In the genomic region with DNA sequence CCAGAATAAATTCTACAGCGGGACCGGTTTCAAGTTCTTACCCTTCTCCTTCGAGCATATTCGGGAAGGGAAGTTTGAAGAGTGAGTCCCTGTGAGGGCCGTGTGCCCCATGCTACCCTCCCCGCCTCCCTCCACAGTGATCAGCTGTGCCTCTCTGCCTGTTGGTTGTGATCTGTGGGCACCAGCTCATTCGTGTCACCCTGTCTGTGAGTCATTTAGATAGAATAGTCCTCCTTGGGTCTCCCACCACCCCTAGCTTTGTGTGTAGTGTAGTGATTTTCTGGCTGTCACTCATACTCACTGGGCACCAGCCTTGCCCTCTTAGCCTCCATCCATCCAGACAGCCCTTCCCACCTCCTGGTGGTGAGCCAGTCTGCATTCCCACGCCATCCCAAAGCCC, we compare ENCODE assay signal across 10 cellular contexts. TPM values are rescaled to one million over a fixed set of nuclear protein-coding genes. Genes with fewer than 3 reads are reported as not detected.
DNase-seq lines count a peak whose midpoint lies in the region; ATAC-seq and TF ChIP-seq lines count a peak whose summit lies in the region.
"Had no signal": no experiment of that assay in that cellular context is flagged by ENCODE, and none has a peak within 500 bp of the region (broad histone marks: within the 10 kb centered on the region; RNA-seq: fewer than 3 reads in every experiment).

No MANE protein-coding gene starts in this region.

- H3K4me1 Mint-ChIP-seq in GM23338 (peaks cover 44% of the 10 kb centered on the region), immature natural killer cell (peaks cover 7 to 14% of the 10 kb centered on the region in 2 donors)

- no peak overlapping the region for H2AFZ ChIP-seq in GM23338

- DNase-seq in GM23338 (ENCODE audit: low spot score) (no peak), ascending aorta (ENCODE audit: low spot score in 2 of 2) (no peak), left lung (no peak), spleen (peak; percentile 18), left lobe of liver (ENCODE audit: low spot score) (no peak), immature natural killer cell (no peak)
- DNase-seq in activated CD8-positive, alpha-beta memory T cell treated with anti-CD3 and anti-CD28 coated beads for 24 hours, result no peak

- no peaks in the 10 kb centered on the region for H3K9me2 ChIP-seq in GM23338 (ENCODE audit: insufficient read depth)

- H3K4me3 ChIP-seq in GM23338 (no peak overlapping the region), ascending aorta (peak overlapping the region in 1 of 2 donors; percentile 3), left lung (no peak overlapping the region), spleen (no peak overlapping the region)
- H3K4me3 ChIP-seq: HAP-1 had no signal

- no peak for TF ChIP-seq POLR2A in spleen (IDR thresholded peaks at IDR 0.05)

- intact Hi-C loops in ascending aorta (cut with DNase I) (loop anchor here (2.0 kb wide), 1 partner anchor 62 kb away; a partner anchor contains a TSS), left lung (cut with DNase I) (no loop called here), spleen (cut with DNase I; ENCODE audit: low total_unique reads) (no loop called here)

- H3K9me3 ChIP-seq in ascending aorta (no peaks in the 10 kb centered on the region), left lung (no peaks in the 10 kb centered on the region), spleen (no peaks in the 10 kb centered on the region)
- H3K9me3 ChIP-seq: HAP-1 had no signal

- H3K27me3 Mint-ChIP-seq in GM23338 (ENCODE audit: insufficient read depth, low read depth, poor library complexity) (peaks cover 26% of the 10 kb centered on the region), immature natural killer cell (ENCODE audit: low read depth in 3 of 3) (peaks cover 2 to 13% (median 8%) of the 10 kb centered on the region in 3 donors)

- H3K27ac Mint-ChIP-seq in GM23338 (no peak overlapping the region), immature natural killer cell (no peak overlapping the region)
- H3K27ac Mint-ChIP-seq: activated naive CD4-positive, alpha-beta T cell treated with anti-CD3 and anti-CD28 coated beads for 36 hours had no signal

- H3K36me3 ChIP-seq in GM23338 (ENCODE audit: insufficient read depth) (no peaks in the 10 kb centered on the region), ascending aorta (peaks cover 0 to 11% of the 10 kb centered on the region in 2 donors), left lung (peaks cover 0 to 42% of the 10 kb centered on the region in 2 donors), spleen (peaks cover 0 to 43% (median 17%) of the 10 kb centered on the region in 6 donors)

- H3K9me3 Mint-ChIP-seq in GM23338, result no peaks in the 10 kb centered on the region
- no peaks in the 10 kb centered on the region for H3K9me3 Mint-ChIP-seq in immature natural killer cell
- H3K9me3 Mint-ChIP-seq: activated naive CD4-positive, alpha-beta T cell treated with anti-CD3 and anti-CD28 coated beads for 36 hours had no signal

- TF ChIP-seq CTCF in GM23338 (conservative IDR thresholded peaks at IDR 0.05; ENCODE audit: low read depth in 2 of 2) (no peak), ascending aorta (IDR thresholded peaks at IDR 0.05) (no peak), left lung (IDR thresholded peaks at IDR 0.05) (no peak), spleen (IDR thresholded peaks at IDR 0.05 in 8 of 11, conservative IDR thresholded peaks at IDR 0.05 in 3 of 11) (no peak)

- H3K79me2 ChIP-seq in GM23338 (replicated peaks; ENCODE audit: insufficient read depth), result no peaks in the 10 kb centered on the region

- ATAC-seq in GM23338, result no peak
- ATAC-seq in left lung, result no peak
- no peak for ATAC-seq in left lobe of liver
- ATAC-seq in HG03439 (IDR thresholded peaks at IDR 0.05; ENCODE audit: unreplicated experiment), result no peak

- H3K4me1 ChIP-seq in GM23338 (ENCODE audit: insufficient read depth) (peaks cover 23% of the 10 kb centered on the region), ascending aorta (peaks cover 65 to 91% of the 10 kb centered on the region in 2 donors), left lung (peaks cover 57 to 70% of the 10 kb centered on the region in 2 donors), spleen (peaks cover 36 to 95% (median 69%) of the 10 kb centered on the region in 6 donors)

- peaks cover 15% of the 10 kb centered on the region for H3F3A ChIP-seq in GM23338 (replicated peaks; ENCODE audit: low read depth)

- H3K27me3 ChIP-seq in GM23338 (ENCODE audit: insufficient read depth) (no peaks in the 10 kb centered on the region), ascending aorta (no peaks in the 10 kb centered on the region), left lung (no peaks in the 10 kb centered on the region), spleen (replicated peaks in 1 of 7) (no peaks in the 10 kb centered on the region)

- peaks cover 14% of the 10 kb centered on the region for H4K20me1 ChIP-seq in GM23338 (replicated peaks; ENCODE audit: insufficient read depth)

- H3K36me3 Mint-ChIP-seq in GM23338 (ENCODE audit: low read depth), result peaks cover 26% of the 10 kb centered on the region
- H3K36me3 Mint-ChIP-seq in immature natural killer cell, result peaks cover 0 to 5% (median 0%) of the 10 kb centered on the region in 3 donors

- WGBS in spleen, 5 donors, result 58 to 78% (median 64%) methylated on average over 8 of the region's 8 CpGs

- no peak overlapping the region for H3K4me2 ChIP-seq in GM23338

- peak overlapping the region; percentile 5; the same call in 1 of the 3 replicates for H3K4me3 Mint-ChIP-seq in GM23338
- H3K4me3 Mint-ChIP-seq in immature natural killer cell, result no peak overlapping the region
- H3K4me3 Mint-ChIP-seq: activated naive CD4-positive, alpha-beta T cell treated with anti-CD3 and anti-CD28 coated beads for 36 hours had no signal

- H3K27ac ChIP-seq in GM23338 (ENCODE audit: low read depth) (no peak overlapping the region), ascending aorta (peak overlapping the region; percentile 96 to 97), left lung (peak overlapping the region; percentile 83 to 93), spleen (peak overlapping the region; percentile 53 to 91 (median 85))

TF ChIP-seq in GM23338, 12 proteins besides CTCF, POLR2A, EP300 and RAD21 (continues in another document):
- no peak for TF ChIP-seq STAT1 (IDR thresholded peaks at IDR 0.05; ENCODE audit: unreplicated experiment)
- no peak for TF ChIP-seq ZNF114 (CRISPR knock-in tag; IDR thresholded peaks at IDR 0.05)
- TF ChIP-seq EZH2 (IDR thresholded peaks at IDR 0.05; ENCODE audit: low read depth, unreplicated experiment), result no peak
- no peak for TF ChIP-seq ZNF331 (CRISPR knock-in tag; IDR thresholded peaks at IDR 0.05; ENCODE audit: low read depth)
- no peak for TF ChIP-seq CREB1 (CRISPR knock-in tag; IDR thresholded peaks at IDR 0.05; ENCODE audit: low read depth)
- no peak for TF ChIP-seq POLR2AphosphoS5 (IDR thresholded peaks at IDR 0.05; ENCODE audit: low read depth)
- no peak for TF ChIP-seq NANOG (IDR thresholded peaks at IDR 0.05; ENCODE audit: borderline replicate concordance)
- TF ChIP-seq JUNB (IDR thresholded peaks at IDR 0.05; ENCODE audit: unreplicated experiment), result no peak

RNA-seq across cellular contexts. Expression of a gene that starts 15.0 kb away (rescaled TPM):
- 21.9 and 31.2 TPM in 2 replicates for total RNA-seq in GM23338 (2014; rRNA removed; shearing (Covaris generic))
- 12.0 and 13.0 TPM in 2 replicates for polyA plus RNA-seq in GM23338 (2016; fragmentation: Nextera tagmentation; extraction: Ambion mirVana)
- 94.7 TPM for total RNA-seq in ascending aorta
- 10 to 100 TPM; 41.5 to 56.2 TPM for total RNA-seq in left lung
- 10 to 100 TPM; 32.5 to 61.0 (median 48.9) TPM for total RNA-seq in spleen
- polyA plus RNA-seq in spleen, result 10 to 100 TPM; 27.3 to 55.2 (median 49.8) TPM
- total RNA-seq in left lobe of liver, result 44.4 TPM
- 10 to 100 TPM; 28.1 to 43.5 (median 33.6) TPM for polyA plus RNA-seq in immature natural killer cell

RNA-seq across cellular contexts. Expression of a gene that starts 31.7 kb away (rescaled TPM):
- total RNA-seq in GM23338 (2014; rRNA removed; shearing (Covaris generic)), result 0.97 and 1.7 TPM in 2 replicates
- polyA plus RNA-seq in GM23338 (2016; fragmentation: Nextera tagmentation; extraction: Ambion mirVana) (1.7 and 1.8 TPM in 2 replicates), spleen (1 to 10 TPM; 2.9 to 5.5 (median 3.5) TPM), immature natural killer cell (1 to 10 TPM in 1 of 3 donors, under 1 TPM in 1, not detected in 1; 0.99 to 1.9 TPM)
- total RNA-seq in ascending aorta (not detected), left lung (1 to 10 TPM; 1.2 to 1.7 TPM), spleen (1 to 10 TPM in 2 of 7 donors, under 1 TPM in 5; 0.54 to 1.6 (median 0.79) TPM), left lobe of liver (1.3 TPM)

RNA-seq across cellular contexts. Expression of a gene that starts 40.9 kb away (rescaled TPM):
- total RNA-seq in GM23338 (2014; rRNA removed; shearing (Covaris generic)), result 60.1 and 62.0 TPM in 2 replicates
- polyA plus RNA-seq in GM23338 (2016; fragmentation: Nextera tagmentation; extraction: Ambion mirVana) (72.1 and 77.5 TPM in 2 replicates), spleen (100 to 1,000 TPM in 1 of 3 donors, 10 to 100 TPM in 2; 50.0 to 104 (median 80.6) TPM), immature natural killer cell (100 to 1,000 TPM in 1 of 3 donors, 10 to 100 TPM in 2; 54.1 to 136 (median 72.5) TPM)
- total RNA-seq in ascending aorta (10.9 TPM), left lung (100 to 1,000 TPM in 1 of 2 donors, 10 to 100 TPM in 1; 66.5 to 116 TPM), spleen (10 to 100 TPM; 32.5 to 68.6 (median 66.5) TPM), left lobe of liver (78.8 TPM)

RNA-seq across cellular contexts. Expression of a gene that starts 45.9 kb away (rescaled TPM):
- 23.3 and 34.1 TPM in 2 replicates for total RNA-seq in GM23338 (2014; rRNA removed; shearing (Covaris generic))
- polyA plus RNA-seq in GM23338 (2016; fragmentation: Nextera tagmentation; extraction: Ambion mirVana), result 28.8 and 33.2 TPM in 2 replicates
- 15.8 TPM for total RNA-seq in ascending aorta
- 10 to 100 TPM; 56.3 to 73.7 TPM for total RNA-seq in left lung
- 10 to 100 TPM; 43.0 to 64.4 (median 55.8) TPM for total RNA-seq in spleen
- 10 to 100 TPM; 33.0 to 39.1 (median 33.2) TPM for polyA plus RNA-seq in spleen
- total RNA-seq in left lobe of liver, result 38.7 TPM
- 10 to 100 TPM; 25.0 to 41.0 (median 30.5) TPM for polyA plus RNA-seq in immature natural killer cell

RNA-seq across cellular contexts. Expression of a gene that starts 56.5 kb away (rescaled TPM):
- 14.7 and 18.5 TPM in 2 replicates for total RNA-seq in GM23338 (2014; rRNA removed; shearing (Covaris generic))
- 29.5 and 32.7 TPM in 2 replicates for polyA plus RNA-seq in GM23338 (2016; fragmentation: Nextera tagmentation; extraction: Ambion mirVana)
- total RNA-seq in ascending aorta, result 2.9 TPM
- total RNA-seq in left lung, result 1 to 10 TPM; 6.5 to 7.7 TPM
- 1 to 10 TPM; 1.9 to 5.6 (median 3.4) TPM for total RNA-seq in spleen
- 1 to 10 TPM; 3.6 to 4.3 (median 4.0) TPM for polyA plus RNA-seq in spleen
- 0.65 TPM for total RNA-seq in left lobe of liver
- polyA plus RNA-seq in immature natural killer cell, result 1 to 10 TPM in 2 of 3 donors, under 1 TPM in 1; 0.91 to 3.0 (median 1.5) TPM
